Comparison of ENCODE assay signal across 1 cellular context in the genomic region with DNA sequence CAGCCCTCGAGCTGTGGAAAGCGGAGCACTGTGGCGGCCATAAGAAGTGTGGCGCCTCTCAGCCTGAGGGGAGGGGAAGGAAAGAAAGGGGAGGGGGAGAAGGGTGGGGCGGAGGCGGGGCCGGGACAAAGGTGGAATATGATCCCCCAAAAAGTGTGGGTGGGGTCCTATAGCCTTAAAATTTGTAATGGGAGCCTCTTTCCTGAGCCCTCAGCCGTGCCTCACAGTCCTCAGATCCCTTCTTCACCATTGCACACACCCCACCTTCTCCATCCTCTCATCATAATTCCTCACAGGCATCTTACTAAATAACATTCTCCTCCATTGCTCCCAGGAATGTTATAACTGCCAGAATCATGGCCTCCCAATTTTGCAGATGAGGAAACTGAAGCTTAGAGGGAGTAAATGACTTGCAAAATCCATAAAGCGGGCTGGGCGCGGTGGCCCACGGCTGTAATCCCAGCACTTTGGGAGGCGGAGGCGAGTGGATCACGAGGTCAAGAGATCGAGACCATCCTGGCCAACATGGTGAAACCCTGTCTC.
TF ChIP-seq lines count a peak whose summit lies in the region.

No MANE protein-coding gene starts in this region.

TF ChIP-seq in HEK293, 187 proteins besides CTCF, POLR2A, EP300 and RAD21 (continued from another document and continues in another):
- TF ChIP-seq KLF8 (tag by site-specific recombination; IDR thresholded peaks at IDR 0.05) (peak; percentile 78), ZNF366 (tag by site-specific recombination; conservative IDR thresholded peaks at IDR 0.05) (peak; percentile 40), ZNF302 (tag by site-specific recombination; IDR thresholded peaks at IDR 0.05; ENCODE audit: low read depth) (no peak), ZNF654 (tag by site-specific recombination; IDR thresholded peaks at IDR 0.05; ENCODE audit: low read depth) (no peak), ZNF76 (tag by site-specific recombination; IDR thresholded peaks at IDR 0.05; ENCODE audit: borderline replicate concordance, low read depth) (0 out of 2 replicates have a peak, but pooled peaks have one; percentile 78), IKZF3 (tag by site-specific recombination; IDR thresholded peaks at IDR 0.05) (no peak), ZNF335 (tag by site-specific recombination; conservative IDR thresholded peaks at IDR 0.05) (peak; percentile 61), GLIS2 (tag by site-specific recombination; IDR thresholded peaks at IDR 0.05) (no peak), ZNF623 (tag by site-specific recombination; IDR thresholded peaks at IDR 0.05) (no peak), TRIM28 (IDR thresholded peaks at IDR 0.05; ENCODE audit: borderline replicate concordance, low read length) (no peak), BCL11A (tag by site-specific recombination; IDR thresholded peaks at IDR 0.05; ENCODE audit: low read depth) (no peak), ZNF792 (tag by site-specific recombination; IDR thresholded peaks at IDR 0.05) (no peak), ZNF701 (tag by site-specific recombination; IDR thresholded peaks at IDR 0.05) (no peak), ZNF292 (tag by site-specific recombination; IDR thresholded peaks at IDR 0.05; ENCODE audit: borderline replicate concordance, low read depth) (no peak), ZNF404 (tag by site-specific recombination; IDR thresholded peaks at IDR 0.05) (no peak), SALL2 (tag by site-specific recombination; IDR thresholded peaks at IDR 0.05; ENCODE audit: borderline replicate concordance) (no peak), SP7 (tag by site-specific recombination; IDR thresholded peaks at IDR 0.05) (0 out of 2 replicates have a peak, but pooled peaks have one; percentile 16), ZNF677 (tag by site-specific recombination; IDR thresholded peaks at IDR 0.05) (no peak), YY1 (tag by site-specific recombination; IDR thresholded peaks at IDR 0.05) (peak; percentile 92), ZNF202 (tag by site-specific recombination; IDR thresholded peaks at IDR 0.05; ENCODE audit: borderline replicate concordance) (no peak), ZNF776 (tag by site-specific recombination; IDR thresholded peaks at IDR 0.05; ENCODE audit: borderline replicate concordance) (no peak), ZNF423 (tag by site-specific recombination; IDR thresholded peaks at IDR 0.05) (no peak), ZFHX2 (tag by site-specific recombination; conservative IDR thresholded peaks at IDR 0.05) (0 out of 2 replicates have a peak, but pooled peaks have one; percentile 3), ZNF707 (tag by site-specific recombination; IDR thresholded peaks at IDR 0.05) (no peak), ZNF266 (tag by site-specific recombination; IDR thresholded peaks at IDR 0.05; ENCODE audit: low read depth) (no peak), KLF16 (tag by site-specific recombination; IDR thresholded peaks at IDR 0.05) (peak; percentile 50; the same call in 1 of the 2 replicates), ZNF354C (tag by site-specific recombination; IDR thresholded peaks at IDR 0.05; ENCODE audit: borderline replicate concordance, low read depth) (no peak), ZNF660 (tag by site-specific recombination; IDR thresholded peaks at IDR 0.05) (no peak), KLF7 (tag by site-specific recombination; IDR thresholded peaks at IDR 0.05; ENCODE audit: borderline replicate concordance) (peak; percentile 34; the same call in 1 of the 2 replicates), ZNF341 (tag by site-specific recombination; IDR thresholded peaks at IDR 0.05; ENCODE audit: low read depth) (no peak), ZNF169 (tag by site-specific recombination; IDR thresholded peaks at IDR 0.05) (no peak), WT1 (tag by site-specific recombination; IDR thresholded peaks at IDR 0.05) (peak; percentile 35; the same call in 1 of the 2 replicates), ZSCAN16 (tag by site-specific recombination; IDR thresholded peaks at IDR 0.05) (no peak), ZNF112 (tag by site-specific recombination; IDR thresholded peaks at IDR 0.05) (no peak), ZNF211 (tag by site-specific recombination; IDR thresholded peaks at IDR 0.05; ENCODE audit: low read depth) (no peak), ZNF837 (tag by site-specific recombination; IDR thresholded peaks at IDR 0.05) (no peak), ZNF16 (tag by site-specific recombination; IDR thresholded peaks at IDR 0.05; ENCODE audit: low read depth) (no peak)
- TF ChIP-seq, protein P1, sequence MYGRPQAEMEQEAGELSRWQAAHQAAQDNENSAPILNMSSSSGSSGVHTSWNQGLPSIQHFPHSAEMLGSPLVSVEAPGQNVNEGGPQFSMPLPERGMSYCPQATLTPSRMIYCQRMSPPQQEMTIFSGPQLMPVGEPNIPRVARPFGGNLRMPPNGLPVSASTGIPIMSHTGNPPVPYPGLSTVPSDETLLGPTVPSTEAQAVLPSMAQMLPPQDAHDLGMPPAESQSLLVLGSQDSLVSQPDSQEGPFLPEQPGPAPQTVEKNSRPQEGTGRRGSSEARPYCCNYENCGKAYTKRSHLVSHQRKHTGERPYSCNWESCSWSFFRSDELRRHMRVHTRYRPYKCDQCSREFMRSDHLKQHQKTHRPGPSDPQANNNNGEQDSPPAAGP (tag by site-specific recombination; IDR thresholded peaks at IDR 0.05) = peak; percentile 48
- TF ChIP-seq, protein P2, sequence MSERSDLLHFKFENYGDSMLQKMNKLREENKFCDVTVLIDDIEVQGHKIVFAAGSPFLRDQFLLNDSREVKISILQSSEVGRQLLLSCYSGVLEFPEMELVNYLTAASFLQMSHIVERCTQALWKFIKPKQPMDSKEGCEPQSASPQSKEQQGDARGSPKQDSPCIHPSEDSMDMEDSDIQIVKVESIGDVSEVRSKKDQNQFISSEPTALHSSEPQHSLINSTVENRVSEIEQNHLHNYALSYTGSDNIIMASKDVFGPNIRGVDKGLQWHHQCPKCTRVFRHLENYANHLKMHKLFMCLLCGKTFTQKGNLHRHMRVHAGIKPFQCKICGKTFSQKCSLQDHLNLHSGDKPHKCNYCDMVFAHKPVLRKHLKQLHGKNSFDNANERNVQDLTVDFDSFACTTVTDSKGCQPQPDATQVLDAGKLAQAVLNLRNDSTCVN (tag by site-specific recombination; optimal IDR thresholded peaks at IDR 0.05) = no peak
- TF ChIP-seq, protein P3, sequence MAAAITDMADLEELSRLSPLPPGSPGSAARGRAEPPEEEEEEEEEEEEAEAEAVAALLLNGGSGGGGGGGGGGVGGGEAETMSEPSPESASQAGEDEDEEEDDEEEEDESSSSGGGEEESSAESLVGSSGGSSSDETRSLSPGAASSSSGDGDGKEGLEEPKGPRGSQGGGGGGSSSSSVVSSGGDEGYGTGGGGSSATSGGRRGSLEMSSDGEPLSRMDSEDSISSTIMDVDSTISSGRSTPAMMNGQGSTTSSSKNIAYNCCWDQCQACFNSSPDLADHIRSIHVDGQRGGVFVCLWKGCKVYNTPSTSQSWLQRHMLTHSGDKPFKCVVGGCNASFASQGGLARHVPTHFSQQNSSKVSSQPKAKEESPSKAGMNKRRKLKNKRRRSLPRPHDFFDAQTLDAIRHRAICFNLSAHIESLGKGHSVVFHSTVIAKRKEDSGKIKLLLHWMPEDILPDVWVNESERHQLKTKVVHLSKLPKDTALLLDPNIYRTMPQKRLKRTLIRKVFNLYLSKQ (tag by site-specific recombination; IDR thresholded peaks at IDR 0.05; ENCODE audit: borderline replicate concordance) = no peak
- TF ChIP-seq, protein P4, sequence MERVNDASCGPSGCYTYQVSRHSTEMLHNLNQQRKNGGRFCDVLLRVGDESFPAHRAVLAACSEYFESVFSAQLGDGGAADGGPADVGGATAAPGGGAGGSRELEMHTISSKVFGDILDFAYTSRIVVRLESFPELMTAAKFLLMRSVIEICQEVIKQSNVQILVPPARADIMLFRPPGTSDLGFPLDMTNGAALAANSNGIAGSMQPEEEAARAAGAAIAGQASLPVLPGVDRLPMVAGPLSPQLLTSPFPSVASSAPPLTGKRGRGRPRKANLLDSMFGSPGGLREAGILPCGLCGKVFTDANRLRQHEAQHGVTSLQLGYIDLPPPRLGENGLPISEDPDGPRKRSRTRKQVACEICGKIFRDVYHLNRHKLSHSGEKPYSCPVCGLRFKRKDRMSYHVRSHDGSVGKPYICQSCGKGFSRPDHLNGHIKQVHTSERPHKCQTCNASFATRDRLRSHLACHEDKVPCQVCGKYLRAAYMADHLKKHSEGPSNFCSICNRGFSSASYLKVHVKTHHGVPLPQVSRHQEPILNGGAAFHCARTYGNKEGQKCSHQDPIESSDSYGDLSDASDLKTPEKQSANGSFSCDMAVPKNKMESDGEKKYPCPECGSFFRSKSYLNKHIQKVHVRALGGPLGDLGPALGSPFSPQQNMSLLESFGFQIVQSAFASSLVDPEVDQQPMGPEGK (tag by site-specific recombination; IDR thresholded peaks at IDR 0.05) = peak; percentile 69
- TF ChIP-seq, protein P5, sequence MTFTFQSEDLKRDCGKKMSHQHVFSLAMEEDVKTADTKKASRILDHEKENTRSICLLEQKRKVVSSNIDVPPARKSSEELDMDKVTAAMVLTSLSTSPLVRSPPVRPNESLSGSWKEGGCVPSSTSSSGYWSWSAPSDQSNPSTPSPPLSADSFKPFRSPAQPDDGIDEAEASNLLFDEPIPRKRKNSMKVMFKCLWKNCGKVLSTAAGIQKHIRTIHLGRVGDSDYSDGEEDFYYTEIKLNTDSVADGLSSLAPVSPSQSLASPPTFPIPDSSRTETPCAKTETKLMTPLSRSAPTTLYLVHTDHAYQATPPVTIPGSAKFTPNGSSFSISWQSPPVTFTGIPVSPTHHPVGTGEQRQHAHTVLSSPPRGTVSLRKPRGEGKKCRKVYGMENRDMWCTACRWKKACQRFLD (tag by site-specific recombination; IDR thresholded peaks at IDR 0.05) = no peak
- TF ChIP-seq, protein P6, sequence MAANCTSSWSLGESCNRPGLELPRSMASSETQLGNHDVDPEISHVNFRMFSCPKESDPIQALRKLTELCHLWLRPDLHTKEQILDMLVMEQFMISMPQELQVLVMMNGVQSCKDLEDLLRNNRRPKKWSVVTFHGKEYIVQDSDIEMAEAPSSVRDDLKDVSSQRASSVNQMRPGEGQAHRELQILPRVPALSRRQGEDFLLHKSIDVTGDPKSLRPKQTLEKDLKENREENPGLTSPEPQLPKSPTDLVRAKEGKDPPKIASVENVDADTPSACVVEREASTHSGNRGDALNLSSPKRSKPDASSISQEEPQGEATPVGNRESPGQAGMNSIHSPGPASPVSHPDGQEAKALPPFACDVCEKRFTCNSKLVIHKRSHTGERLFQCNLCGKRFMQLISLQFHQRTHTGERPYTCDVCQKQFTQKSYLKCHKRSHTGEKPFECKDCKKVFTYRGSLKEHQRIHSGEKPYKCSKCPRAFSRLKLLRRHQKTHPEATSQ (tag by site-specific recombination; IDR thresholded peaks at IDR 0.05) = no peak
- TF ChIP-seq, protein P7, sequence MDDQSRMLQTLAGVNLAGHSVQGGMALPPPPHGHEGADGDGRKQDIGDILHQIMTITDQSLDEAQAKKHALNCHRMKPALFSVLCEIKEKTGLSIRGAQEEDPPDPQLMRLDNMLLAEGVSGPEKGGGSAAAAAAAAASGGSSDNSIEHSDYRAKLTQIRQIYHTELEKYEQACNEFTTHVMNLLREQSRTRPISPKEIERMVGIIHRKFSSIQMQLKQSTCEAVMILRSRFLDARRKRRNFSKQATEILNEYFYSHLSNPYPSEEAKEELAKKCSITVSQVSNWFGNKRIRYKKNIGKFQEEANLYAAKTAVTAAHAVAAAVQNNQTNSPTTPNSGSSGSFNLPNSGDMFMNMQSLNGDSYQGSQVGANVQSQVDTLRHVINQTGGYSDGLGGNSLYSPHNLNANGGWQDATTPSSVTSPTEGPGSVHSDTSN (CRISPR knock-in tag; IDR thresholded peaks at IDR 0.05) = no peak
- TF ChIP-seq, protein P8, sequence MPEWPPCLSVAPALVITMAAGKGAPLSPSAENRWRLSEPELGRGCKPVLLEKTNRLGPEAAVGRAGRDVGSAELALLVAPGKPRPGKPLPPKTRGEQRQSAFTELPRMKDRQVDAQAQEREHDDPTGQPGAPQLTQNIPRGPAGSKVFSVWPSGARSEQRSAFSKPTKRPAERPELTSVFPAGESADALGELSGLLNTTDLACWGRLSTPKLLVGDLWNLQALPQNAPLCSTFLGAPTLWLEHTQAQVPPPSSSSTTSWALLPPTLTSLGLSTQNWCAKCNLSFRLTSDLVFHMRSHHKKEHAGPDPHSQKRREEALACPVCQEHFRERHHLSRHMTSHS (tag by site-specific recombination; IDR thresholded peaks at IDR 0.05) = no peak
- TF ChIP-seq, protein P9, sequence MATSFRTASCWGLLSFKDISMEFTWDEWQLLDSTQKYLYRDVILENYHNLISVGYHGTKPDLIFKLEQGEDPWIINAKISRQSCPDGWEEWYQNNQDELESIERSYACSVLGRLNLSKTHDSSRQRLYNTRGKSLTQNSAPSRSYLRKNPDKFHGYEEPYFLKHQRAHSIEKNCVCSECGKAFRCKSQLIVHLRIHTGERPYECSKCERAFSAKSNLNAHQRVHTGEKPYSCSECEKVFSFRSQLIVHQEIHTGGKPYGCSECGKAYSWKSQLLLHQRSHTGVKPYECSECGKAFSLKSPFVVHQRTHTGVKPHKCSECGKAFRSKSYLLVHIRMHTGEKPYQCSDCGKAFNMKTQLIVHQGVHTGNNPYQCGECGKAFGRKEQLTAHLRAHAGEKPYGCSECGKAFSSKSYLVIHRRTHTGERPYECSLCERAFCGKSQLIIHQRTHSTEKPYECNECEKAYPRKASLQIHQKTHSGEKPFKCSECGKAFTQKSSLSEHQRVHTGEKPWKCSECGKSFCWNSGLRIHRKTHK (tag by site-specific recombination; IDR thresholded peaks at IDR 0.05) = no peak
- TF ChIP-seq, protein P10, sequence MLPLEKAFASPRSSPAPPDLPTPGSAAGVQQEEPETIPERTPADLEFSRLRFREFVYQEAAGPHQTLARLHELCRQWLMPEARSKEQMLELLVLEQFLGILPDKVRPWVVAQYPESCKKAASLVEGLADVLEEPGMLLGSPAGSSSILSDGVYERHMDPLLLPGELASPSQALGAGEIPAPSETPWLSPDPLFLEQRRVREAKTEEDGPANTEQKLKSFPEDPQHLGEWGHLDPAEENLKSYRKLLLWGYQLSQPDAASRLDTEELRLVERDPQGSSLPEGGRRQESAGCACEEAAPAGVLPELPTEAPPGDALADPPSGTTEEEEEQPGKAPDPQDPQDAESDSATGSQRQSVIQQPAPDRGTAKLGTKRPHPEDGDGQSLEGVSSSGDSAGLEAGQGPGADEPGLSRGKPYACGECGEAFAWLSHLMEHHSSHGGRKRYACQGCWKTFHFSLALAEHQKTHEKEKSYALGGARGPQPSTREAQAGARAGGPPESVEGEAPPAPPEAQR (tag by site-specific recombination; IDR thresholded peaks at IDR 0.05) = no peak
- TF ChIP-seq, protein P11, sequence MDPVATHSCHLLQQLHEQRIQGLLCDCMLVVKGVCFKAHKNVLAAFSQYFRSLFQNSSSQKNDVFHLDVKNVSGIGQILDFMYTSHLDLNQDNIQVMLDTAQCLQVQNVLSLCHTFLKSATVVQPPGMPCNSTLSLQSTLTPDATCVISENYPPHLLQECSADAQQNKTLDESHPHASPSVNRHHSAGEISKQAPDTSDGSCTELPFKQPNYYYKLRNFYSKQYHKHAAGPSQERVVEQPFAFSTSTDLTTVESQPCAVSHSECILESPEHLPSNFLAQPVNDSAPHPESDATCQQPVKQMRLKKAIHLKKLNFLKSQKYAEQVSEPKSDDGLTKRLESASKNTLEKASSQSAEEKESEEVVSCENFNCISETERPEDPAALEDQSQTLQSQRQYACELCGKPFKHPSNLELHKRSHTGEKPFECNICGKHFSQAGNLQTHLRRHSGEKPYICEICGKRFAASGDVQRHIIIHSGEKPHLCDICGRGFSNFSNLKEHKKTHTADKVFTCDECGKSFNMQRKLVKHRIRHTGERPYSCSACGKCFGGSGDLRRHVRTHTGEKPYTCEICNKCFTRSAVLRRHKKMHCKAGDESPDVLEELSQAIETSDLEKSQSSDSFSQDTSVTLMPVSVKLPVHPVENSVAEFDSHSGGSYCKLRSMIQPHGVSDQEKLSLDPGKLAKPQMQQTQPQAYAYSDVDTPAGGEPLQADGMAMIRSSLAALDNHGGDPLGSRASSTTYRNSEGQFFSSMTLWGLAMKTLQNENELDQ (tag by site-specific recombination; IDR thresholded peaks at IDR 0.05; ENCODE audit: low read depth) = no peak
